ENCODE assay signal across 24 cellular contexts in the genomic region with DNA sequence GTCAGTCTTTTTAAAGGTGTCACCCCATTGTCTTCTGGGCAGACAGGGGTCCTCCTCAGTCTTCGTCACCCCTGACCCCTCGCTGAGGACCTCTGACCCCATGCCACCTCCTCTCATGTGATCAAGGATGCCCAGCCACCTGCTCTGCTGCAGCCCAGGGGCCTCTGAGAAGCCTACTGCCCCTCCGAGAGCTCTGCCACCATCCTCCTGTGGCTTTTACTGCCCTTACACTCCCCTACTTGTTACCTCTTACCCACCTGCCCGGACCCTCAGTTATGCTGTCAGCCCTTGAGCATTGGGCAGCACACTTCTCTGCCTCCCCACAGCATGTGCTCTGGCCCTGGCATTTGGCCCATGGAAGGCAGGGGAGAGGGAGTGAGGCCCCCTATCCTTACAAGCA.
DNase-seq lines count a peak whose midpoint lies in the region; ATAC-seq and TF ChIP-seq lines count a peak whose summit lies in the region.
"Had no signal": no experiment of that assay in that cellular context is flagged by ENCODE, and none has a peak within 500 bp of the region (broad histone marks: within the 10 kb centered on the region; RNA-seq: fewer than 3 reads in every experiment).

No MANE protein-coding gene starts in this region.

- H3K4me1 ChIP-seq in neuronal stem cell (ENCODE audit: control insufficient read depth in 2 of 2, insufficient read depth in 1 of 2, low read depth in 1 of 2, low read length in 2 of 2) (peaks cover 0 to 4% of the 10 kb centered on the region in 2 donors), smooth muscle cell (ENCODE audit: low read depth) (no peaks in the 10 kb centered on the region), SJCRH30 (0 out of 2 replicates have a peak, but pooled peaks cover 2% of the 10 kb centered on the region)
- H3K4me1 ChIP-seq: right lobe of liver had no signal

- H3K9me3 ChIP-seq in neuronal stem cell (replicated peaks in 1 of 2; ENCODE audit: control insufficient read depth in 2 of 2, insufficient read depth in 1 of 2, low read depth in 1 of 2, low read length in 2 of 2), result peaks cover 0 to 2% of the 10 kb centered on the region in 2 donors
- H3K9me3 ChIP-seq in smooth muscle cell (replicated peaks; ENCODE audit: low read depth), result no peaks in the 10 kb centered on the region
- H3K9me3 ChIP-seq in SJCRH30 (replicated peaks), result 0 out of 2 replicates have a peak, but pooled peaks cover 6% of the 10 kb centered on the region
- H3K9me3 ChIP-seq: right lobe of liver had no signal

- CTCF ChIA-PET in T-cell (lab: Charles Lee), result no interaction called here

- H3K27me3 ChIP-seq in H7 (ENCODE audit: control insufficient read depth, insufficient read depth, low read length), result no peaks in the 10 kb centered on the region; the same call in 1 of the 2 replicates
- no peaks in the 10 kb centered on the region for H3K27me3 ChIP-seq in neuronal stem cell (ENCODE audit: control insufficient read depth in 3 of 3, insufficient read depth in 3 of 3, low read depth in 1 of 3, low read length in 3 of 3)
- H3K27me3 ChIP-seq in smooth muscle cell (ENCODE audit: low read depth), result no peaks in the 10 kb centered on the region
- H3K27me3 ChIP-seq in SJCRH30, result no peaks in the 10 kb centered on the region
- H3K27me3 ChIP-seq: right lobe of liver had no signal

- H3K79me1 ChIP-seq in neuronal stem cell (ENCODE audit: low read depth, low read length), result no peaks in the 10 kb centered on the region

- no peak overlapping the region for H2AK5ac ChIP-seq in neuronal stem cell (ENCODE audit: low read depth, low read length)

- no peak overlapping the region for H2BK12ac ChIP-seq in neuronal stem cell (ENCODE audit: low read length)

- no peaks in the 10 kb centered on the region for H3K79me2 ChIP-seq in smooth muscle cell (ENCODE audit: low read depth)

- H3K36me3 Mint-ChIP-seq in central memory CD8-positive, alpha-beta T cell (ENCODE audit: insufficient read depth), result peaks cover 5% of the 10 kb centered on the region
- H3K36me3 Mint-ChIP-seq in type B pancreatic cell, result no peaks in the 10 kb centered on the region
- no peaks in the 10 kb centered on the region for H3K36me3 Mint-ChIP-seq in T-cell

- H3K4me3 ChIP-seq in H7 (ENCODE audit: insufficient read depth, low read depth, low read length) (no peak overlapping the region), neuronal stem cell (ENCODE audit: low read length in 2 of 2) (no peak overlapping the region), smooth muscle cell (no peak overlapping the region), SJCRH30 (no peak overlapping the region)
- H3K4me3 ChIP-seq: right lobe of liver, SK-N-MC had no signal

- no peak for ATAC-seq in central memory CD8-positive, alpha-beta T cell (replicated peaks; ENCODE audit: extremely low read depth, poor library complexity, severe bottlenecking)
- no peak for ATAC-seq in T-cell (replicated peaks in 1 of 4)
- ATAC-seq: activated CD8-positive, alpha-beta T cell treated with anti-CD3 and anti-CD28 coated beads, Interleukin-2, amount 10 ng/mL, durations not matched to agents 7 days and 5 days; activated naive CD8-positive, alpha-beta T cell treated with anti-CD3 and anti-CD28 coated beads, Interleukin-2, amount 50 U/mL, for 24 hours; activated T-cell treated with anti-CD3 and anti-CD28 coated beads, Interleukin-2, amount 50 U/mL, for 4 hours; stimulated activated naive B cell treated with anti-CD40 and anti-IgM and Interleukin-4, amounts not matched to agents 10 μg/mL and 1 μg/mL and 100 μg/mL, for 72 hours had no signal

- peak overlapping the region; percentile 34 for H3K23ac ChIP-seq in neuronal stem cell (ENCODE audit: low read depth, low read length, poor library complexity)

- no peak overlapping the region for H4K8ac ChIP-seq in neuronal stem cell (ENCODE audit: low read depth, low read length)

- no CpG with 5 or more reads among the region's 4 CpGs for WGBS in neuronal stem cell (ENCODE audit: extremely low coverage in 2 of 2, insufficient read length in 2 of 2, insufficient replicate concordance in 1 of 2), 2 donors
- WGBS in smooth muscle cell (ENCODE audit: low lambda C conversion rate), result 94% methylated on average over 4 of the region's 4 CpGs

- no peak overlapping the region for H2BK5ac ChIP-seq in neuronal stem cell (ENCODE audit: low read length)

- no peaks in the 10 kb centered on the region for H3K4me1 Mint-ChIP-seq in central memory CD8-positive, alpha-beta T cell
- peaks cover 4% of the 10 kb centered on the region for H3K4me1 Mint-ChIP-seq in type B pancreatic cell (ENCODE audit: unreplicated experiment)
- H3K4me1 Mint-ChIP-seq in T-cell, result no peaks in the 10 kb centered on the region
- H3K4me1 Mint-ChIP-seq: activated naive CD8-positive, alpha-beta T cell treated with anti-CD3 and anti-CD28 coated beads, Interleukin-2, amount 50 U/mL, for 24 hours had no signal

- no peak overlapping the region for H2AFZ ChIP-seq in neuronal stem cell (ENCODE audit: low read length)
- H2AFZ ChIP-seq in smooth muscle cell (ENCODE audit: low read depth), result no peak overlapping the region

- POLR2A ChIA-PET in T-cell (lab: Charles Lee), result no interaction called here

- H3K36me3 ChIP-seq in H7 (replicated peaks; ENCODE audit: control insufficient read depth, insufficient read depth, low read length) (no peaks in the 10 kb centered on the region), neuronal stem cell (replicated peaks in 1 of 2; ENCODE audit: control insufficient read depth in 2 of 2, insufficient read depth in 2 of 2, low read length in 2 of 2) (no peaks in the 10 kb centered on the region), smooth muscle cell (ENCODE audit: low read depth) (no peaks in the 10 kb centered on the region), SJCRH30 (no peaks in the 10 kb centered on the region)
- H3K36me3 ChIP-seq: right lobe of liver had no signal

- H2BK120ac ChIP-seq in neuronal stem cell (ENCODE audit: low read depth, low read length), result no peak overlapping the region

- no peak overlapping the region for H3K4ac ChIP-seq in neuronal stem cell (ENCODE audit: low read length)

- peak overlapping the region; percentile 67 for H4K91ac ChIP-seq in neuronal stem cell (ENCODE audit: low read depth, low read length, poor library complexity)

- H3K4me3 Mint-ChIP-seq in central memory CD8-positive, alpha-beta T cell, result no peak overlapping the region
- H3K4me3 Mint-ChIP-seq in type B pancreatic cell (no peak overlapping the region), T-cell (no peak overlapping the region)
- H3K4me3 Mint-ChIP-seq: activated CD8-positive, alpha-beta T cell treated with anti-CD3 and anti-CD28 coated beads, Interleukin-2, amount 10 ng/mL, durations not matched to agents 7 days and 5 days; activated naive CD8-positive, alpha-beta T cell treated with anti-CD3 and anti-CD28 coated beads, Interleukin-2, amount 50 U/mL, for 24 hours; activated T-cell treated with anti-CD3 and anti-CD28 coated beads, Interleukin-2, amount 50 U/mL, for 4 hours; nephron; stimulated activated naive B cell treated with anti-CD40 and anti-IgM and Interleukin-4, amounts not matched to agents 10 μg/mL and 1 μg/mL and 100 μg/mL, for 72 hours; T-helper 1 cell treated with Interleukin-12 subunit alpha and Interleukin-12 subunit beta and Interleukin-4 antibody, amounts not matched to agents 30 μg/mL and 1 μg/mL, for 36 hours had no signal

- H4K20me1 ChIP-seq in smooth muscle cell (ENCODE audit: low read depth), result no peaks in the 10 kb centered on the region

- no peaks in the 10 kb centered on the region for H3F3A ChIP-seq in smooth muscle cell (ENCODE audit: low read depth)

- H3K27me3 Mint-ChIP-seq in central memory CD8-positive, alpha-beta T cell, result peaks cover 80% of the 10 kb centered on the region
- peaks cover 3% of the 10 kb centered on the region for H3K27me3 Mint-ChIP-seq in type B pancreatic cell
- H3K27me3 Mint-ChIP-seq in T-cell, result peaks cover 31 to 41% of the 10 kb centered on the region in 2 donors
- H3K27me3 Mint-ChIP-seq: stimulated activated naive B cell treated with anti-CD40 and anti-IgM and Interleukin-4, amounts not matched to agents 10 μg/mL and 1 μg/mL and 100 μg/mL, for 72 hours had no signal

- H3K4me2 ChIP-seq in neuronal stem cell (ENCODE audit: insufficient read depth, low read length, poor library complexity, severe bottlenecking) (no peak overlapping the region), smooth muscle cell (no peak overlapping the region)

- H3K14ac ChIP-seq in neuronal stem cell (ENCODE audit: low read length), result no peak overlapping the region

- DNase-seq in H7 (peak; percentile 12), neuronal stem cell (ENCODE audit: low spot score) (no peak), type B pancreatic cell (ENCODE audit: extremely low spot score, unreplicated experiment) (peak; percentile 54), smooth muscle cell (lab: John Stamatoyannopoulos, UW; ENCODE audit: unreplicated experiment) (no peak), T-cell (no peak), SJCRH30 (no peak)
- peak; percentile 2 to 5 for DNase-seq in central memory CD8-positive, alpha-beta T cell (ENCODE audit: low spot score in 2 of 2)
- DNase-seq: activated CD4-positive, CD25-positive, alpha-beta regulatory T cell treated with anti-CD3 and anti-CD28 coated beads, Interleukin-2, amount 50 U/mL, for 72 hours; activated CD8-positive, alpha-beta T cell treated with anti-CD3 and anti-CD28 coated beads, Interleukin-2, amount 10 ng/mL, durations not matched to agents 7 days and 5 days; activated naive CD8-positive, alpha-beta T cell treated with anti-CD3 and anti-CD28 coated beads, Interleukin-2, amount 50 U/mL, for 24 hours; activated T-cell treated with anti-CD3 and anti-CD28 coated beads, Interleukin-2, amount 50 U/mL, for 4 hours; cerebellar nuclear complex; Karpas-422; NCI-H1436; NCI-H446 treated with DMSO at 0.1 percent for 48 hours; NCI-H82; RPMI8226; stimulated activated CD4-positive, alpha-beta T cell treated with anti-CD3 and anti-CD28 coated beads, Interleukin-15, amount 100 ng/mL, for 24 hours; stimulated activated naive B cell treated with anti-CD40 and anti-IgM and Interleukin-4, amounts not matched to agents 10 μg/mL and 1 μg/mL and 100 μg/mL, for 72 hours had no signal

- peaks cover 8% of the 10 kb centered on the region for H3K9me3 Mint-ChIP-seq in central memory CD8-positive, alpha-beta T cell
- H3K9me3 Mint-ChIP-seq in type B pancreatic cell, result no peaks in the 10 kb centered on the region
- H3K9me3 Mint-ChIP-seq in T-cell, result peaks cover 0 to 11% (median 2%) of the 10 kb centered on the region in 3 donors
- H3K9me3 Mint-ChIP-seq: activated T-cell treated with anti-CD3 and anti-CD28 coated beads, Interleukin-2, amount 50 U/mL, for 4 hours; T-helper 1 cell treated with Interleukin-12 subunit alpha and Interleukin-12 subunit beta and Interleukin-4 antibody, amounts not matched to agents 30 μg/mL and 1 μg/mL, for 36 hours had no signal

- H3K27ac ChIP-seq in neuronal stem cell (replicated peaks; ENCODE audit: low read length) (no peak overlapping the region), smooth muscle cell (ENCODE audit: low read depth) (no peak overlapping the region), SJCRH30 (no peak overlapping the region)
- H3K27ac ChIP-seq: C4-2B, right lobe of liver, SK-N-MC had no signal

- H3K9ac ChIP-seq in neuronal stem cell (ENCODE audit: low read depth, low read length, poor library complexity), result no peak overlapping the region
- no peak overlapping the region for H3K9ac ChIP-seq in smooth muscle cell (ENCODE audit: low read depth)

- H2BK15ac ChIP-seq in neuronal stem cell (ENCODE audit: low read length), result no peak overlapping the region

- TF ChIP-seq CTCF in type B pancreatic cell (conservative IDR thresholded peaks at IDR 0.05) (no peak), smooth muscle cell (IDR thresholded peaks at IDR 0.05; ENCODE audit: borderline replicate concordance, insufficient read depth, poor library complexity, severe bottlenecking) (no peak)

- no peak overlapping the region for H3K18ac ChIP-seq in neuronal stem cell (ENCODE audit: low read length)

- H3K27ac Mint-ChIP-seq in central memory CD8-positive, alpha-beta T cell (ENCODE audit: low read depth), result no peak overlapping the region
- H3K27ac Mint-ChIP-seq in type B pancreatic cell, result no peak overlapping the region
- no peak overlapping the region for H3K27ac Mint-ChIP-seq in T-cell
- H3K27ac Mint-ChIP-seq: activated CD8-positive, alpha-beta T cell treated with anti-CD3 and anti-CD28 coated beads, Interleukin-2, amount 10 ng/mL, durations not matched to agents 7 days and 5 days; activated naive CD8-positive, alpha-beta T cell treated with anti-CD3 and anti-CD28 coated beads, Interleukin-2, amount 50 U/mL, for 24 hours; stimulated activated naive B cell treated with anti-CD40 and anti-IgM and Interleukin-4, amounts not matched to agents 10 μg/mL and 1 μg/mL and 100 μg/mL, for 72 hours; T-helper 1 cell treated with Interleukin-12 subunit alpha and Interleukin-12 subunit beta and Interleukin-4 antibody, amounts not matched to agents 30 μg/mL and 1 μg/mL, for 36 hours had no signal

Comparison
In these comparisons a context has a peak if more than half of its experiments do, and no peak if none do; other contexts are left out.
1. DNase-seq: peak in H7 (single experiment), central memory CD8-positive, alpha-beta T cell (2 of 2) and type B pancreatic cell (single experiment); none in neuronal stem cell (single experiment), smooth muscle cell (single experiment), T-cell (0 of 34) and SJCRH30 (0 of 2).